In genomic region chr18:45521151-45521550, GRCh38 we compare ENCODE assay signal across 21 cellular contexts.
DNase-seq lines count a peak whose midpoint lies in the region; ATAC-seq, FAIRE-seq and TF ChIP-seq lines count a peak whose summit lies in the region.
"Had no signal": no experiment of that assay in that cellular context is flagged by ENCODE, and none has a peak within 500 bp of the region (broad histone marks: within the 10 kb centered on the region; RNA-seq: fewer than 3 reads in every experiment).

No MANE protein-coding gene starts in this region.

- DNase-seq in AG08395 (ENCODE audit: low spot score) (peak; percentile 81), adipocyte (ENCODE audit: low read depth) (peak; percentile 73), fibroblast of villous mesenchyme (ENCODE audit: low read depth) (peak; percentile 49), omental fat pad (ENCODE audit: low spot score) (no peak), urothelium cell line (ENCODE audit: low spot score) (no peak), NCI-H748 treated with DMSO at 0.1 percent for 48 hours (lab: John Stamatoyannopoulos, UW) (no peak), NCI-H1092 (lab: John Stamatoyannopoulos, UW) (no peak)
- no peak for DNase-seq in T-helper 2 cell treated with Interferon-gamma antibody and Interleukin-4, amounts not matched to agents 5 μg/mL and 100 μg/mL, for 36 hours (ENCODE audit: low spot score)
- DNase-seq: ACHN; activated CD4-positive, alpha-beta memory T cell treated with anti-CD3 and anti-CD28 coated beads, Interleukin-2, amount 10 ng/mL, durations not matched to agents 7 days and 5 days; activated effector memory CD4-positive, alpha-beta T cell treated with anti-CD3 and anti-CD28 coated beads, Interleukin-2, amount 50 U/mL, for 16 hours; DMS 273 treated with DMSO at 0.1 percent for 48 hours; erythroblast; naive thymus-derived CD4-positive, alpha-beta T cell; NCI-H1105 treated with DMSO at 0.1 percent for 48 hours; NCI-H446; Peyer's patch; stimulated activated CD4-positive, alpha-beta T cell treated with anti-CD3 and anti-CD28 coated beads, Interleukin-12 subunit alpha, Interleukin-12 subunit beta, amount 100 ng/mL, for 4 hours; T1000 had no signal

- no peaks in the 10 kb centered on the region for H3K4me1 Mint-ChIP-seq in T-helper 2 cell treated with Interferon-gamma antibody and Interleukin-4, amounts not matched to agents 5 μg/mL and 100 μg/mL, for 36 hours (ENCODE audit: low read depth)

- TF ChIP-seq CTCF in fibroblast of villous mesenchyme (IDR thresholded peaks at IDR 0.05; ENCODE audit: insufficient read depth, low read depth, low read length) (no peak), omental fat pad (IDR thresholded peaks at IDR 0.05) (no peak)

- no peaks in the 10 kb centered on the region for H3K27me3 ChIP-seq in adipocyte (replicated peaks; ENCODE audit: control insufficient read depth, insufficient read depth, low read length)
- H3K27me3 ChIP-seq: Peyer's patch, tibial nerve had no signal

- no peaks in the 10 kb centered on the region for H3K36me3 ChIP-seq in adipocyte (ENCODE audit: control insufficient read depth, insufficient read depth, low read length, severe bottlenecking)
- H3K36me3 ChIP-seq: Peyer's patch, tibial nerve had no signal

- peak overlapping the region; percentile 6 for H3K4me3 ChIP-seq in adipocyte (ENCODE audit: low read length)
- no peak overlapping the region for H3K4me3 ChIP-seq in fibroblast of villous mesenchyme (ENCODE audit: low read depth, low read length)
- H3K4me3 ChIP-seq: Peyer's patch, tibial nerve had no signal

- H3K4me1 ChIP-seq in adipocyte (ENCODE audit: control insufficient read depth, insufficient read depth, low read length), result peaks cover 82% of the 10 kb centered on the region
- H3K4me1 ChIP-seq: Peyer's patch had no signal

- H3K27me3 Mint-ChIP-seq in T-helper 2 cell treated with Interferon-gamma antibody and Interleukin-4, amounts not matched to agents 5 μg/mL and 100 μg/mL, for 36 hours (ENCODE audit: low read depth), result no peaks in the 10 kb centered on the region

- H3K9me3 Mint-ChIP-seq in T-helper 2 cell treated with Interferon-gamma antibody and Interleukin-4, amounts not matched to agents 5 μg/mL and 100 μg/mL, for 36 hours, result no peaks in the 10 kb centered on the region
- H3K9me3 Mint-ChIP-seq: activated CD4-positive, alpha-beta memory T cell treated with anti-CD3 and anti-CD28 coated beads, Interleukin-2, amount 10 ng/mL, durations not matched to agents 7 days and 5 days had no signal

- no peaks in the 10 kb centered on the region for H3K36me3 Mint-ChIP-seq in T-helper 2 cell treated with Interferon-gamma antibody and Interleukin-4, amounts not matched to agents 5 μg/mL and 100 μg/mL, for 36 hours (ENCODE audit: low read depth)
- H3K36me3 Mint-ChIP-seq: naive thymus-derived CD4-positive, alpha-beta T cell had no signal

- no peak overlapping the region for H3K27ac Mint-ChIP-seq in T-helper 2 cell treated with Interferon-gamma antibody and Interleukin-4, amounts not matched to agents 5 μg/mL and 100 μg/mL, for 36 hours
- H3K27ac Mint-ChIP-seq: activated CD4-positive, alpha-beta memory T cell treated with anti-CD3 and anti-CD28 coated beads, Interleukin-2, amount 10 ng/mL, durations not matched to agents 7 days and 5 days; naive thymus-derived CD4-positive, alpha-beta T cell had no signal

- FAIRE-seq in urothelium cell line (lab: Jason Lieb, UNC), result no peak
- FAIRE-seq: HepG2 had no signal

- no peaks in the 10 kb centered on the region for H3K9me3 ChIP-seq in adipocyte (ENCODE audit: control insufficient read depth, low read length)
- H3K9me3 ChIP-seq: Peyer's patch, tibial nerve had no signal

- H3K9ac ChIP-seq in adipocyte (ENCODE audit: low read length), result peak overlapping the region; percentile 81

- H3K4me3 Mint-ChIP-seq in T-helper 2 cell treated with Interferon-gamma antibody and Interleukin-4, amounts not matched to agents 5 μg/mL and 100 μg/mL, for 36 hours, result no peak overlapping the region
- H3K4me3 Mint-ChIP-seq: activated CD4-positive, alpha-beta memory T cell treated with anti-CD3 and anti-CD28 coated beads, Interleukin-2, amount 10 ng/mL, durations not matched to agents 7 days and 5 days; naive thymus-derived CD4-positive, alpha-beta T cell had no signal

- ATAC-seq in omental fat pad (ENCODE audit: low FRiP score), result peak; percentile 72
- ATAC-seq: HepG2; naive thymus-derived CD4-positive, alpha-beta T cell had no signal

Comparison
In these comparisons a context has a peak if more than half of its experiments do, and no peak if none do; other contexts are left out.
1. DNase-seq: peak in AG08395 (single experiment), adipocyte (single experiment) and fibroblast of villous mesenchyme (single experiment); none in omental fat pad (single experiment), urothelium cell line (single experiment), T-helper 2 cell treated with Interferon-gamma antibody and Interleukin-4, amounts not matched to agents 5 μg/mL and 100 μg/mL, for 36 hours (single experiment), NCI-H748 treated with DMSO at 0.1 percent for 48 hours (single experiment) and NCI-H1092 (single experiment).